Comparison of ENCODE assay signal across 17 cellular contexts in genomic region chr10:124615259-124615658, GRCh38.
DNase-seq lines count a peak whose midpoint lies in the region; ATAC-seq lines count a peak whose summit lies in the region.
"Had no signal": no experiment of that assay in that cellular context is flagged by ENCODE, and none has a peak within 500 bp of the region (broad histone marks: within the 10 kb centered on the region; RNA-seq: fewer than 3 reads in every experiment).

No MANE protein-coding gene starts in this region.

- H3K4me3 ChIP-seq in BLaER1: no peak overlapping the region
- H3K4me3 ChIP-seq in Karpas-422 (ENCODE audit: low read length): no peak overlapping the region

- peak overlapping the region; percentile 1; the same call in 1 of the 2 replicates for H3K27ac ChIP-seq in BLaER1
- H3K27ac ChIP-seq in Karpas-422 (ENCODE audit: low read length): peak overlapping the region; percentile 93
- H3K27ac ChIP-seq in caudate nucleus (ENCODE audit: low read depth, low read length): no peak overlapping the region
- H3K27ac ChIP-seq: C4-2B had no signal

- H3K27me3 ChIP-seq in BLaER1 (no peaks in the 10 kb centered on the region), Karpas-422 (ENCODE audit: low read length) (no peaks in the 10 kb centered on the region)

- H3K9ac ChIP-seq in BLaER1: no peak overlapping the region
- no peak overlapping the region for H3K9ac ChIP-seq in Karpas-422 (ENCODE audit: low read length)

- no peaks in the 10 kb centered on the region for H3K9me2 ChIP-seq in Karpas-422 (replicated peaks; ENCODE audit: insufficient read depth, low read length)

- no peak overlapping the region for H2AFZ ChIP-seq in Karpas-422 (ENCODE audit: low read length)

- H3K4me2 ChIP-seq in BLaER1 (peak overlapping the region; percentile 96), Karpas-422 (ENCODE audit: low read depth, low read length, poor library complexity, severe bottlenecking) (no peak overlapping the region)

- DNase-seq in Karpas-422 (no peak), DMS53 (lab: John Stamatoyannopoulos, UW) (no peak), caudate nucleus (lab: John Stamatoyannopoulos, UW) (no peak)
- DNase-seq in effector memory CD8-positive, alpha-beta T cell: no peak
- no peak for DNase-seq in stimulated activated effector memory CD8-positive, alpha-beta T cell treated with anti-CD3 and anti-CD28 coated beads, Interleukin-12 subunit alpha, Interleukin-12 subunit beta, amount 100 ng/mL, for 72 hours (ENCODE audit: low spot score in 2 of 2)
- no peak for DNase-seq in activated T-cell treated with anti-CD3 and anti-CD28 coated beads, Interleukin-2, amount 50 U/mL, for 72 hours
- DNase-seq: DMS79; HFFc6; Kasumi-1; MM.1S; NCI-H1092 treated with DMSO at 0.1 percent for 48 hours; NCI-H1694; NCI-H226; NK-92 treated with Interleukin-12 subunit alpha and Interleukin-12 subunit beta, amount 100 ng/mL, for 24 hours; SHP77 treated with DMSO at 0.1 percent for 48 hours had no signal

- H3K36me3 ChIP-seq in BLaER1: no peaks in the 10 kb centered on the region
- peaks cover 6% of the 10 kb centered on the region; the same call in 1 of the 2 replicates for H3K36me3 ChIP-seq in Karpas-422 (ENCODE audit: insufficient read depth, low read length)

- H3K79me2 ChIP-seq in Karpas-422 (ENCODE audit: low read length): 0 out of 2 replicates have a peak, but pooled peaks cover 4% of the 10 kb centered on the region

- ATAC-seq in effector memory CD8-positive, alpha-beta T cell (replicated peaks): no peak
- no peak for ATAC-seq in stimulated activated effector memory CD8-positive, alpha-beta T cell treated with anti-CD3 and anti-CD28 coated beads, Interleukin-12 subunit alpha, Interleukin-12 subunit beta, amount 100 ng/mL, for 72 hours
- ATAC-seq in activated T-cell treated with anti-CD3 and anti-CD28 coated beads, Interleukin-2, amount 50 U/mL, for 72 hours (replicated peaks in 1 of 2): no peak

- peaks cover 89% of the 10 kb centered on the region for H4K20me1 ChIP-seq in BLaER1
- H4K20me1 ChIP-seq in Karpas-422 (ENCODE audit: insufficient read depth, low read depth, low read length): no peaks in the 10 kb centered on the region; the same call in 1 of the 2 replicates

- peaks cover 61% of the 10 kb centered on the region for H3K36me3 Mint-ChIP-seq in effector memory CD8-positive, alpha-beta T cell (ENCODE audit: insufficient read depth)
- peaks cover 43% of the 10 kb centered on the region for H3K36me3 Mint-ChIP-seq in stimulated activated effector memory CD8-positive, alpha-beta T cell treated with anti-CD3 and anti-CD28 coated beads, Interleukin-12 subunit alpha, Interleukin-12 subunit beta, amount 100 ng/mL, for 72 hours
- H3K36me3 Mint-ChIP-seq in activated T-cell treated with anti-CD3 and anti-CD28 coated beads, Interleukin-2, amount 50 U/mL, for 72 hours (ENCODE audit: insufficient read depth in 2 of 2): no peaks in the 10 kb centered on the region

- no peaks in the 10 kb centered on the region for H3K27me3 Mint-ChIP-seq in effector memory CD8-positive, alpha-beta T cell
- no peaks in the 10 kb centered on the region for H3K27me3 Mint-ChIP-seq in activated T-cell treated with anti-CD3 and anti-CD28 coated beads, Interleukin-2, amount 50 U/mL, for 72 hours (ENCODE audit: low read depth)

- H3K9me3 Mint-ChIP-seq in effector memory CD8-positive, alpha-beta T cell: no peaks in the 10 kb centered on the region
- H3K9me3 Mint-ChIP-seq in stimulated activated effector memory CD8-positive, alpha-beta T cell treated with anti-CD3 and anti-CD28 coated beads, Interleukin-12 subunit alpha, Interleukin-12 subunit beta, amount 100 ng/mL, for 72 hours: no peaks in the 10 kb centered on the region
- H3K9me3 Mint-ChIP-seq in activated T-cell treated with anti-CD3 and anti-CD28 coated beads, Interleukin-2, amount 50 U/mL, for 72 hours: no peaks in the 10 kb centered on the region
- H3K9me3 Mint-ChIP-seq: HFFc6 had no signal

- H3K4me1 Mint-ChIP-seq in effector memory CD8-positive, alpha-beta T cell (ENCODE audit: low read depth in 2 of 2): peaks cover 66 to 77% of the 10 kb centered on the region in 2 donors
- peaks cover 89% of the 10 kb centered on the region for H3K4me1 Mint-ChIP-seq in stimulated activated effector memory CD8-positive, alpha-beta T cell treated with anti-CD3 and anti-CD28 coated beads, Interleukin-12 subunit alpha, Interleukin-12 subunit beta, amount 100 ng/mL, for 72 hours
- peaks cover 50% of the 10 kb centered on the region for H3K4me1 Mint-ChIP-seq in activated T-cell treated with anti-CD3 and anti-CD28 coated beads, Interleukin-2, amount 50 U/mL, for 72 hours (ENCODE audit: low read depth)

- H3K27ac Mint-ChIP-seq in effector memory CD8-positive, alpha-beta T cell: peak overlapping the region; percentile 94
- no peak overlapping the region for H3K27ac Mint-ChIP-seq in stimulated activated effector memory CD8-positive, alpha-beta T cell treated with anti-CD3 and anti-CD28 coated beads, Interleukin-12 subunit alpha, Interleukin-12 subunit beta, amount 100 ng/mL, for 72 hours
- no peak overlapping the region for H3K27ac Mint-ChIP-seq in activated T-cell treated with anti-CD3 and anti-CD28 coated beads, Interleukin-2, amount 50 U/mL, for 72 hours
- H3K27ac Mint-ChIP-seq: HFFc6 had no signal

- H3K4me1 ChIP-seq in BLaER1 (peaks cover 98% of the 10 kb centered on the region), Karpas-422 (ENCODE audit: low read length) (peaks cover 93% of the 10 kb centered on the region)

- peak overlapping the region; percentile 63 to 69 for H3K4me3 Mint-ChIP-seq in effector memory CD8-positive, alpha-beta T cell
- H3K4me3 Mint-ChIP-seq in stimulated activated effector memory CD8-positive, alpha-beta T cell treated with anti-CD3 and anti-CD28 coated beads, Interleukin-12 subunit alpha, Interleukin-12 subunit beta, amount 100 ng/mL, for 72 hours: peak overlapping the region; percentile 62
- H3K4me3 Mint-ChIP-seq in activated T-cell treated with anti-CD3 and anti-CD28 coated beads, Interleukin-2, amount 50 U/mL, for 72 hours: no peak overlapping the region
- H3K4me3 Mint-ChIP-seq: HFFc6 had no signal

- H3K9me3 ChIP-seq in BLaER1 (no peaks in the 10 kb centered on the region), Karpas-422 (ENCODE audit: low read length) (no peaks in the 10 kb centered on the region)

Comparison
In these comparisons a context has a peak if more than half of its experiments do, and no peak if none do; other contexts are left out.
1. H3K27ac Mint-ChIP-seq: peak in effector memory CD8-positive, alpha-beta T cell (2 of 2); none in stimulated activated effector memory CD8-positive, alpha-beta T cell treated with anti-CD3 and anti-CD28 coated beads, Interleukin-12 subunit alpha, Interleukin-12 subunit beta, amount 100 ng/mL, for 72 hours (single experiment) and activated T-cell treated with anti-CD3 and anti-CD28 coated beads, Interleukin-2, amount 50 U/mL, for 72 hours (single experiment).
2. H3K4me3 Mint-ChIP-seq: peak in effector memory CD8-positive, alpha-beta T cell (2 of 2) and stimulated activated effector memory CD8-positive, alpha-beta T cell treated with anti-CD3 and anti-CD28 coated beads, Interleukin-12 subunit alpha, Interleukin-12 subunit beta, amount 100 ng/mL, for 72 hours (single experiment); none in activated T-cell treated with anti-CD3 and anti-CD28 coated beads, Interleukin-2, amount 50 U/mL, for 72 hours (0 of 2).